8 cellular contexts compared by ENCODE assay signal in the genomic region with DNA sequence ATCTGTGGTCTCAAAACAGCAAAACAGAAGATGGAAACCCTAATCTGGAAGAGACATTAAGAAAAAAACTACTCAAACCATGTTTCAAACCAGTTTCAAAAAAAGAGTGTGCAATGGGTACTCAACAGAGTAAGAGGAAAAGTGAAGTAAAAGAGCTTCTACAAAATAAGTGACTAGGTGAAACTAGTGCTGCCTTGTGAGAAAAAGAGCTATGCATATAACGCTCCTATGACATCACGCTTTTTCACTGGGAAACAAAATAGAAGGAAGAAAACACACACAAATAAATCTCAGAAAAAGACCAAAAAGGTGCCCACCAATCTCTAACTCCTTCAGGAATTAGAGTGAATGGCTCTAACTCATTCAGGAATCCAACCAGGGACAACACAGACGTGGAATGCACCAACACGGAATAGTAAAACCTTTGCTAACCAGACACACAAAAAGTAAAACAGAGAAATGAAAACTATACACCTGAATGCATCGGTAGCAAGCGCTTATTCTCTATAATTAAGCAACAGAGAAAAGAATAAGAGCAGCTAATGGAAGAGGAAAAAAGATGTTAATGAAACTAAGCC. TPM values are rescaled to one million over a fixed set of nuclear protein-coding genes. Genes with fewer than 3 reads are reported as not detected.
DNase-seq lines count a peak whose midpoint lies in the region; TF ChIP-seq lines count a peak whose summit lies in the region.

No MANE protein-coding gene starts in this region.

- no peak overlapping the region for H2AFZ ChIP-seq in OCI-LY7 (ENCODE audit: low read length)

- no peak for TF ChIP-seq POLR2A in prostate gland (IDR thresholded peaks at IDR 0.05)

- H3K36me3 Mint-ChIP-seq in activated naive CD4-positive, alpha-beta T cell treated with anti-CD3 and anti-CD28 coated beads for 36 hours (ENCODE audit: low read depth): peaks cover 2% of the 10 kb centered on the region

- H3K9me2 ChIP-seq in OCI-LY7 (ENCODE audit: insufficient read depth, low read length): no peaks in the 10 kb centered on the region

- H3K27me3 Mint-ChIP-seq in activated naive CD4-positive, alpha-beta T cell treated with anti-CD3 and anti-CD28 coated beads for 36 hours (ENCODE audit: low read depth): no peaks in the 10 kb centered on the region

- intact Hi-C loops in activated naive CD4-positive, alpha-beta T cell treated with anti-CD3 and anti-CD28 coated beads for 36 hours (cut with micrococcal nuclease): loop anchor here (1.0 to 2.0 kb wide), 3 partner anchors 50 to 349 kb away; partner anchors contain the start of genes PPCS, YBX1 and ZMYND12
- intact Hi-C loops in OCI-LY7 (cut with micrococcal nuclease; ENCODE audit: unreplicated experiment): loop anchor here (2.0 to 10.0 kb wide), 3 partner anchors 123 to 431 kb away; partner anchors contain the start of genes C1orf50, P3H1, PPCS and ZMYND12
- intact Hi-C loops in prostate gland (cut with DNase I): loop anchor here (5.0 kb wide), 1 partner anchor 156 kb away; no protein-coding TSS in a partner anchor

- H3K4me1 ChIP-seq in OCI-LY7 (ENCODE audit: insufficient read depth, low read length, poor library complexity, severe bottlenecking): peaks cover 25% of the 10 kb centered on the region
- peaks cover 4% of the 10 kb centered on the region for H3K4me1 ChIP-seq in prostate gland (replicated peaks)

- POLR2A ChIA-PET in OCI-LY7 (lab: Charles Lee): interaction anchor here (0.5 to 1.3 kb wide), 3 partner anchors 8 to 1244 kb away, joined by 3 to 4 read pairs (median 3); no protein-coding TSS in a partner anchor

- WGBS in prostate gland: 6% methylated on average over 6 of the region's 6 CpGs

- H3K27me3 ChIP-seq in prostate gland (replicated peaks; ENCODE audit: insufficient read depth): no peaks in the 10 kb centered on the region

- CTCF ChIA-PET in activated naive CD4-positive, alpha-beta T cell treated with anti-CD3 and anti-CD28 coated beads for 36 hours (lab: Charles Lee): interaction anchor here (0.7 to 1.1 kb wide), 2 partner anchors 119 to 151 kb away, joined by 3 read pairs; no protein-coding TSS in a partner anchor
- CTCF ChIA-PET in OCI-LY7 (lab: Charles Lee; ENCODE audit: unreplicated experiment): no interaction called here

- H3K4me3 Mint-ChIP-seq in activated naive CD4-positive, alpha-beta T cell treated with anti-CD3 and anti-CD28 coated beads for 36 hours: peak overlapping the region; percentile 92

- peak overlapping the region; percentile 81 for H3K4me2 ChIP-seq in OCI-LY7 (ENCODE audit: low read length)

- DNase-seq in activated naive CD4-positive, alpha-beta T cell treated with anti-CD3 and anti-CD28 coated beads for 36 hours: no peak
- no peak for DNase-seq in activated naive CD4-positive, alpha-beta T cell (lab: John Stamatoyannopoulos, UW)
- DNase-seq in OCI-LY7 (ENCODE audit: low spot score): peak; percentile 10
- DNase-seq in epithelial cell of prostate (ENCODE audit: low read depth, low spot score): no peak
- DNase-seq in prostate gland (ENCODE audit: low spot score): no peak
- no peak for DNase-seq in stimulated activated CD4-positive, alpha-beta T cell treated with anti-CD3 and anti-CD28 coated beads, Interleukin-2, amount 100 ng/mL, for 48 hours
- no peak for DNase-seq in NCI-H1694 (lab: John Stamatoyannopoulos, UW)
- no peak for DNase-seq in Ammon's horn (ENCODE audit: low spot score)

- BruUV-seq in OCI-LY7 (replicated peaks; lab: Mats Ljungman, UMichigan): TSS peak; percentile 55

- peaks cover 49% of the 10 kb centered on the region for H3K4me1 Mint-ChIP-seq in activated naive CD4-positive, alpha-beta T cell treated with anti-CD3 and anti-CD28 coated beads for 36 hours (ENCODE audit: low read depth)

- H3K9me3 Mint-ChIP-seq in activated naive CD4-positive, alpha-beta T cell treated with anti-CD3 and anti-CD28 coated beads for 36 hours: no peaks in the 10 kb centered on the region

- H3K36me3 ChIP-seq in OCI-LY7 (ENCODE audit: insufficient read depth, low read length) (peaks cover 10% of the 10 kb centered on the region), prostate gland (no peaks in the 10 kb centered on the region)

- H3K27ac Mint-ChIP-seq in activated naive CD4-positive, alpha-beta T cell treated with anti-CD3 and anti-CD28 coated beads for 36 hours: peak overlapping the region; percentile 86

- peak overlapping the region; percentile 55 for H3K27ac ChIP-seq in OCI-LY7 (ENCODE audit: low read depth, low read length, poor library complexity, severe bottlenecking)
- H3K27ac ChIP-seq in epithelial cell of prostate: peak overlapping the region; percentile 96
- peak overlapping the region; percentile 94 to 96 for H3K27ac ChIP-seq in prostate gland

- no peaks in the 10 kb centered on the region for H3K9me3 ChIP-seq in OCI-LY7 (ENCODE audit: low read length)
- no peaks in the 10 kb centered on the region for H3K9me3 ChIP-seq in prostate gland

- H3K4me3 ChIP-seq in OCI-LY7 (ENCODE audit: low read depth, low read length, poor library complexity, severe bottlenecking) (peak overlapping the region; percentile 97), prostate gland (peak overlapping the region; percentile 95 to 98)

- TF ChIP-seq CTCF in OCI-LY7 (conservative IDR thresholded peaks at IDR 0.05; ENCODE audit: low read length): no peak
- TF ChIP-seq CTCF in prostate gland (IDR thresholded peaks at IDR 0.05): no peak

- peaks cover 37% of the 10 kb centered on the region for H4K20me1 ChIP-seq in OCI-LY7 (ENCODE audit: insufficient read depth, low read length)

- H3K79me2 ChIP-seq in OCI-LY7 (ENCODE audit: insufficient read depth, low read depth, low read length): peaks cover 69% of the 10 kb centered on the region

RNA-seq across cellular contexts. Expression of gene FOXJ3, which starts 1.3 kb away (rescaled TPM):
- 10 to 100 TPM; 35.6 to 37.2 TPM for total RNA-seq in activated naive CD4-positive, alpha-beta T cell treated with anti-CD3 and anti-CD28 coated beads for 36 hours
- 27.6 and 34.8 TPM in 2 replicates for total RNA-seq in OCI-LY7 (2014; rRNA removed; shearing (Covaris generic))
- total RNA-seq in OCI-LY7 (2022): 43.1 and 49.7 TPM in 2 replicates
- total RNA-seq in prostate gland: 10 to 100 TPM; 54.1 to 58.5 TPM

RNA-seq across cellular contexts. Expression of gene RIMKLA, which starts 46.8 kb away (rescaled TPM):
- total RNA-seq in activated naive CD4-positive, alpha-beta T cell treated with anti-CD3 and anti-CD28 coated beads for 36 hours: 1 to 10 TPM; 1.2 TPM
- not detected in 2 replicates for total RNA-seq in OCI-LY7 (2014; rRNA removed; shearing (Covaris generic))
- not detected in 2 replicates for total RNA-seq in OCI-LY7 (2022)
- total RNA-seq in prostate gland: 1 to 10 TPM; 1.4 to 2.3 TPM
